2 cellular contexts compared by ENCODE assay signal in genomic region chr11:1195690-1196515, GRCh38.
TF ChIP-seq lines count a peak whose summit lies in the region.

No MANE protein-coding gene starts in this region.

TF ChIP-seq in SK-N-SH, 30 proteins besides CTCF, POLR2A, EP300 and RAD21 (continued from another document):
- TF ChIP-seq REST (IDR thresholded peaks at IDR 0.05; ENCODE audit: low read depth, low read length) = no peak
- no peak for TF ChIP-seq ZBTB33 (IDR thresholded peaks at IDR 0.05; ENCODE audit: borderline replicate concordance, low read depth)
- TF ChIP-seq, protein P1, sequence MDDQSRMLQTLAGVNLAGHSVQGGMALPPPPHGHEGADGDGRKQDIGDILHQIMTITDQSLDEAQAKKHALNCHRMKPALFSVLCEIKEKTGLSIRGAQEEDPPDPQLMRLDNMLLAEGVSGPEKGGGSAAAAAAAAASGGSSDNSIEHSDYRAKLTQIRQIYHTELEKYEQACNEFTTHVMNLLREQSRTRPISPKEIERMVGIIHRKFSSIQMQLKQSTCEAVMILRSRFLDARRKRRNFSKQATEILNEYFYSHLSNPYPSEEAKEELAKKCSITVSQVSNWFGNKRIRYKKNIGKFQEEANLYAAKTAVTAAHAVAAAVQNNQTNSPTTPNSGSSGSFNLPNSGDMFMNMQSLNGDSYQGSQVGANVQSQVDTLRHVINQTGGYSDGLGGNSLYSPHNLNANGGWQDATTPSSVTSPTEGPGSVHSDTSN (IDR thresholded peaks at IDR 0.05) = no peak
- TF ChIP-seq POLR2AphosphoS5 (IDR thresholded peaks at IDR 0.05; ENCODE audit: low read depth, low read length) = no peak
- TF ChIP-seq, protein P2, sequence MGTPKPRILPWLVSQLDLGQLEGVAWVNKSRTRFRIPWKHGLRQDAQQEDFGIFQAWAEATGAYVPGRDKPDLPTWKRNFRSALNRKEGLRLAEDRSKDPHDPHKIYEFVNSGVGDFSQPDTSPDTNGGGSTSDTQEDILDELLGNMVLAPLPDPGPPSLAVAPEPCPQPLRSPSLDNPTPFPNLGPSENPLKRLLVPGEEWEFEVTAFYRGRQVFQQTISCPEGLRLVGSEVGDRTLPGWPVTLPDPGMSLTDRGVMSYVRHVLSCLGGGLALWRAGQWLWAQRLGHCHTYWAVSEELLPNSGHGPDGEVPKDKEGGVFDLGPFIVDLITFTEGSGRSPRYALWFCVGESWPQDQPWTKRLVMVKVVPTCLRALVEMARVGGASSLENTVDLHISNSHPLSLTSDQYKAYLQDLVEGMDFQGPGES (IDR thresholded peaks at IDR 0.05; ENCODE audit: low read depth, low read length) = no peak
TF ChIP-seq in SK-N-SH: peak in this region for 0.

TF ChIP-seq in SK-N-SH treated with all-trans-retinoic acid at 6 μM for 48 hours, 23 proteins besides CTCF, POLR2A, EP300 and RAD21 (continued from another document):
- TF ChIP-seq TSHZ2 (CRISPR knock-in tag; IDR thresholded peaks at IDR 0.05) (no peak), ARNTL (CRISPR knock-in tag; IDR thresholded peaks at IDR 0.05; ENCODE audit: borderline replicate concordance, low read depth) (no peak), SNAI2 (CRISPR knock-in tag; IDR thresholded peaks at IDR 0.05) (no peak), ZNF8 (CRISPR knock-in tag; IDR thresholded peaks at IDR 0.05) (no peak), TOX (CRISPR knock-in tag; IDR thresholded peaks at IDR 0.05; ENCODE audit: borderline replicate concordance) (no peak), TCF4 (CRISPR knock-in tag; IDR thresholded peaks at IDR 0.05; ENCODE audit: borderline replicate concordance) (no peak)
- TF ChIP-seq, protein P3, sequence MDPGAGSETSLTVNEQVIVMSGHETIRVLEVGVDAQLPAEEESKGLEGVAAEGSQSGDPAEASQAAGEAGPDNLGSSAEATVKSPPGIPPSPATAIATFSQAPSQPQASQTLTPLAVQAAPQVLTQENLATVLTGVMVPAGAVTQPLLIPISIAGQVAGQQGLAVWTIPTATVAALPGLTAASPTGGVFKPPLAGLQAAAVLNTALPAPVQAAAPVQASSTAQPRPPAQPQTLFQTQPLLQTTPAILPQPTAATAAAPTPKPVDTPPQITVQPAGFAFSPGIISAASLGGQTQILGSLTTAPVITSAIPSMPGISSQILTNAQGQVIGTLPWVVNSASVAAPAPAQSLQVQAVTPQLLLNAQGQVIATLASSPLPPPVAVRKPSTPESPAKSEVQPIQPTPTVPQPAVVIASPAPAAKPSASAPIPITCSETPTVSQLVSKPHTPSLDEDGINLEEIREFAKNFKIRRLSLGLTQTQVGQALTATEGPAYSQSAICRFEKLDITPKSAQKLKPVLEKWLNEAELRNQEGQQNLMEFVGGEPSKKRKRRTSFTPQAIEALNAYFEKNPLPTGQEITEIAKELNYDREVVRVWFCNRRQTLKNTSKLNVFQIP (CRISPR knock-in tag; IDR thresholded peaks at IDR 0.05; ENCODE audit: borderline replicate concordance, low read depth) = no peak
- TF ChIP-seq, protein P4, sequence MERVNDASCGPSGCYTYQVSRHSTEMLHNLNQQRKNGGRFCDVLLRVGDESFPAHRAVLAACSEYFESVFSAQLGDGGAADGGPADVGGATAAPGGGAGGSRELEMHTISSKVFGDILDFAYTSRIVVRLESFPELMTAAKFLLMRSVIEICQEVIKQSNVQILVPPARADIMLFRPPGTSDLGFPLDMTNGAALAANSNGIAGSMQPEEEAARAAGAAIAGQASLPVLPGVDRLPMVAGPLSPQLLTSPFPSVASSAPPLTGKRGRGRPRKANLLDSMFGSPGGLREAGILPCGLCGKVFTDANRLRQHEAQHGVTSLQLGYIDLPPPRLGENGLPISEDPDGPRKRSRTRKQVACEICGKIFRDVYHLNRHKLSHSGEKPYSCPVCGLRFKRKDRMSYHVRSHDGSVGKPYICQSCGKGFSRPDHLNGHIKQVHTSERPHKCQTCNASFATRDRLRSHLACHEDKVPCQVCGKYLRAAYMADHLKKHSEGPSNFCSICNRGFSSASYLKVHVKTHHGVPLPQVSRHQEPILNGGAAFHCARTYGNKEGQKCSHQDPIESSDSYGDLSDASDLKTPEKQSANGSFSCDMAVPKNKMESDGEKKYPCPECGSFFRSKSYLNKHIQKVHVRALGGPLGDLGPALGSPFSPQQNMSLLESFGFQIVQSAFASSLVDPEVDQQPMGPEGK (CRISPR knock-in tag; IDR thresholded peaks at IDR 0.05; ENCODE audit: borderline replicate concordance) = no peak
